12 cellular contexts compared by ENCODE assay signal in the genomic region with DNA sequence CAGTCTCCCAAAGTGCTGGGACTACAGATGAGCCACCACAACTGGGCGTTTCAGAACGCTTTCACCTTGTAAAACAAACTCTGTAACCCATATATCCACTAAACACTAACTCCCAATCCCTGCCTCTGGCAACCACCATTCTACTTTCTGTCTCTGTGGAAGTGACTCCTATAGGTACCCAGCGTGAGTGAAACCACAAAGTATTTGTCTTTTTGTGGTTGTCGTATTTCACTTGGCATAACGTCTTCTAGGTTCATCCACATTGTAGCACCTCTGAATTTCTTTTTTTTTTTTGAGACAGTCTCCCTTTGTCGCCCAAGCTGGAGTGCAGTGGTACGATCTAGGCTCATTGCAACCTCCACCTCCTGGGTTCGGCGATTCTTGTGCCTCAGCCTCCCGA. TPM values are rescaled to one million over a fixed set of nuclear protein-coding genes. Genes with fewer than 3 reads are reported as not detected.
DNase-seq lines count a peak whose midpoint lies in the region; ATAC-seq and TF ChIP-seq lines count a peak whose summit lies in the region.
"Had no signal": no experiment of that assay in that cellular context is flagged by ENCODE, and none has a peak within 500 bp of the region (broad histone marks: within the 10 kb centered on the region; RNA-seq: fewer than 3 reads in every experiment).

No MANE protein-coding gene starts in this region.

- ATAC-seq in stimulated activated naive B cell treated with anti-CD40 and anti-IgM and Interleukin-4, amounts not matched to agents 10 μg/mL and 1 μg/mL and 100 μg/mL, for 72 hours (replicated peaks) = no peak
- no peak for ATAC-seq in GM18909 (IDR thresholded peaks at IDR 0.05; ENCODE audit: poor library complexity, unreplicated experiment)

- no TSS peak for BruUV-seq in OCI-LY7 (replicated peaks; lab: Mats Ljungman, UMichigan)

- peak overlapping the region; percentile 79 for H3K4me2 ChIP-seq in OCI-LY7 (ENCODE audit: low read length)

- H3K27me3 Mint-ChIP-seq in activated naive CD4-positive, alpha-beta T cell treated with anti-CD3 and anti-CD28 coated beads, Interleukin-2, amount 50 U/mL, for 24 hours = no peaks in the 10 kb centered on the region
- H3K27me3 Mint-ChIP-seq in brain = no peaks in the 10 kb centered on the region
- H3K27me3 Mint-ChIP-seq in stimulated activated naive B cell treated with anti-CD40 and anti-IgM and Interleukin-4, amounts not matched to agents 10 μg/mL and 1 μg/mL and 100 μg/mL, for 72 hours = no peaks in the 10 kb centered on the region

- H3K27ac Mint-ChIP-seq in activated naive CD4-positive, alpha-beta T cell treated with anti-CD3 and anti-CD28 coated beads, Interleukin-2, amount 50 U/mL, for 24 hours = peak overlapping the region; percentile 81
- H3K27ac Mint-ChIP-seq in brain = peak overlapping the region in 4 of 5 experiments; percentile 34 to 97 (median 95)
- H3K27ac Mint-ChIP-seq in stimulated activated naive B cell treated with anti-CD40 and anti-IgM and Interleukin-4, amounts not matched to agents 10 μg/mL and 1 μg/mL and 100 μg/mL, for 72 hours = peak overlapping the region; percentile 92

- intact Hi-C loops in OCI-LY7 (cut with micrococcal nuclease; ENCODE audit: unreplicated experiment) = loop anchor here (2.0 kb wide), 2 partner anchors 43 to 91 kb away; a partner anchor contains a TSS

- POLR2A ChIA-PET in OCI-LY7 (lab: Charles Lee) = interaction anchor here (0.6 kb wide), 1 partner anchor 1270 kb away, joined by 4 read pairs; no protein-coding TSS in a partner anchor

- CTCF ChIA-PET in OCI-LY7 (lab: Charles Lee; ENCODE audit: unreplicated experiment) = no interaction called here

- peaks cover 100% of the 10 kb centered on the region for H3K4me1 ChIP-seq in OCI-LY7 (ENCODE audit: insufficient read depth, low read length, poor library complexity, severe bottlenecking)

- H2AFZ ChIP-seq in OCI-LY7 (ENCODE audit: low read length) = no peak overlapping the region

- H3K9me2 ChIP-seq in OCI-LY7 (ENCODE audit: insufficient read depth, low read length) = no peaks in the 10 kb centered on the region

- peaks cover 100% of the 10 kb centered on the region for H3K79me2 ChIP-seq in OCI-LY7 (ENCODE audit: insufficient read depth, low read depth, low read length)

- DNase-seq in activated naive CD4-positive, alpha-beta T cell treated with anti-CD3 and anti-CD28 coated beads, Interleukin-2, amount 50 U/mL, for 16 hours = no peak
- DNase-seq in OCI-LY7 (ENCODE audit: low spot score) = no peak
- no peak for DNase-seq in stimulated activated naive B cell treated with anti-CD40 and anti-IgM and Interleukin-4, amounts not matched to agents 10 μg/mL and 1 μg/mL and 100 μg/mL, for 72 hours
- DNase-seq in ureter (ENCODE audit: low spot score) = no peak
- no peak for DNase-seq in DMS 273 (lab: John Stamatoyannopoulos, UW; ENCODE audit: unreplicated experiment)
- DNase-seq: GDM1; posterior cingulate gyrus; stimulated activated CD4-positive, alpha-beta T cell treated with anti-CD3 and anti-CD28 coated beads, Interleukin-1b, Interleukin-23, amount 100 ng/mL, for 48 hours had no signal

- H3K36me3 ChIP-seq in OCI-LY7 (ENCODE audit: insufficient read depth, low read length) = peaks cover 4% of the 10 kb centered on the region; the same call in 1 of the 2 replicates

- no peaks in the 10 kb centered on the region for H3K36me3 Mint-ChIP-seq in activated naive CD4-positive, alpha-beta T cell treated with anti-CD3 and anti-CD28 coated beads, Interleukin-2, amount 50 U/mL, for 24 hours
- peaks cover 6% of the 10 kb centered on the region for H3K36me3 Mint-ChIP-seq in brain
- H3K36me3 Mint-ChIP-seq in stimulated activated naive B cell treated with anti-CD40 and anti-IgM and Interleukin-4, amounts not matched to agents 10 μg/mL and 1 μg/mL and 100 μg/mL, for 72 hours = peaks cover 0 to 3% of the 10 kb centered on the region in 2 donors

- no peaks in the 10 kb centered on the region for H3K9me3 Mint-ChIP-seq in activated naive CD4-positive, alpha-beta T cell treated with anti-CD3 and anti-CD28 coated beads, Interleukin-2, amount 50 U/mL, for 24 hours
- H3K9me3 Mint-ChIP-seq in brain = peaks cover 0 to 2% (median 0%) of the 10 kb centered on the region in 5 experiments
- H3K9me3 Mint-ChIP-seq in stimulated activated naive B cell treated with anti-CD40 and anti-IgM and Interleukin-4, amounts not matched to agents 10 μg/mL and 1 μg/mL and 100 μg/mL, for 72 hours = no peaks in the 10 kb centered on the region

- no peaks in the 10 kb centered on the region for H3K9me3 ChIP-seq in OCI-LY7 (ENCODE audit: low read length)

- peaks cover 98% of the 10 kb centered on the region for H3K4me1 Mint-ChIP-seq in activated naive CD4-positive, alpha-beta T cell treated with anti-CD3 and anti-CD28 coated beads, Interleukin-2, amount 50 U/mL, for 24 hours
- peaks cover 99% of the 10 kb centered on the region for H3K4me1 Mint-ChIP-seq in brain
- H3K4me1 Mint-ChIP-seq in stimulated activated naive B cell treated with anti-CD40 and anti-IgM and Interleukin-4, amounts not matched to agents 10 μg/mL and 1 μg/mL and 100 μg/mL, for 72 hours = peaks cover 68 to 96% of the 10 kb centered on the region in 2 donors

- H3K27ac ChIP-seq in OCI-LY7 (ENCODE audit: low read depth, low read length, poor library complexity, severe bottlenecking) = peak overlapping the region; percentile 87

- TF ChIP-seq CTCF in OCI-LY7 (conservative IDR thresholded peaks at IDR 0.05; ENCODE audit: low read length) = no peak
- TF ChIP-seq CTCF in brain (conservative IDR thresholded peaks at IDR 0.05) = no peak

- H3K4me3 Mint-ChIP-seq in activated naive CD4-positive, alpha-beta T cell treated with anti-CD3 and anti-CD28 coated beads, Interleukin-2, amount 50 U/mL, for 24 hours = peak overlapping the region; percentile 70
- H3K4me3 Mint-ChIP-seq in brain = peak overlapping the region in 1 of 5 experiments; percentile 3
- H3K4me3 Mint-ChIP-seq in stimulated activated naive B cell treated with anti-CD40 and anti-IgM and Interleukin-4, amounts not matched to agents 10 μg/mL and 1 μg/mL and 100 μg/mL, for 72 hours = peak overlapping the region; percentile 7 to 26

- H3K4me3 ChIP-seq in OCI-LY7 (ENCODE audit: low read depth, low read length, poor library complexity, severe bottlenecking) = peak overlapping the region; percentile 44

- peaks cover 66% of the 10 kb centered on the region for H4K20me1 ChIP-seq in OCI-LY7 (ENCODE audit: insufficient read depth, low read length)

RNA-seq across cellular contexts. Expression of a gene that starts 44.8 kb away (rescaled TPM):
- total RNA-seq in OCI-LY7 (2014; rRNA removed; shearing (Covaris generic)) = 22.6 and 33.6 TPM in 2 replicates
- 143 and 157 TPM in 2 replicates for total RNA-seq in OCI-LY7 (2022)
- 46.0 TPM for polyA plus RNA-seq in brain (ENCODE audit: insufficient read depth, low read depth, low replicate concordance)
- 134 TPM for total RNA-seq in ureter

RNA-seq across cellular contexts. Expression of a gene that starts 55.2 kb away (rescaled TPM):
- total RNA-seq in OCI-LY7 (2014; rRNA removed; shearing (Covaris generic)) = 0.08 and 0.25 TPM in 2 replicates
- total RNA-seq in OCI-LY7 (2022) = 0.67 and 0.74 TPM in 2 replicates
- polyA plus RNA-seq in brain (ENCODE audit: insufficient read depth, low read depth, low replicate concordance) = not detected
- 2.5 TPM for total RNA-seq in ureter
- total RNA-seq: M059J had no signal
